ENCODE assay signal across 8 cellular contexts in the genomic region with DNA sequence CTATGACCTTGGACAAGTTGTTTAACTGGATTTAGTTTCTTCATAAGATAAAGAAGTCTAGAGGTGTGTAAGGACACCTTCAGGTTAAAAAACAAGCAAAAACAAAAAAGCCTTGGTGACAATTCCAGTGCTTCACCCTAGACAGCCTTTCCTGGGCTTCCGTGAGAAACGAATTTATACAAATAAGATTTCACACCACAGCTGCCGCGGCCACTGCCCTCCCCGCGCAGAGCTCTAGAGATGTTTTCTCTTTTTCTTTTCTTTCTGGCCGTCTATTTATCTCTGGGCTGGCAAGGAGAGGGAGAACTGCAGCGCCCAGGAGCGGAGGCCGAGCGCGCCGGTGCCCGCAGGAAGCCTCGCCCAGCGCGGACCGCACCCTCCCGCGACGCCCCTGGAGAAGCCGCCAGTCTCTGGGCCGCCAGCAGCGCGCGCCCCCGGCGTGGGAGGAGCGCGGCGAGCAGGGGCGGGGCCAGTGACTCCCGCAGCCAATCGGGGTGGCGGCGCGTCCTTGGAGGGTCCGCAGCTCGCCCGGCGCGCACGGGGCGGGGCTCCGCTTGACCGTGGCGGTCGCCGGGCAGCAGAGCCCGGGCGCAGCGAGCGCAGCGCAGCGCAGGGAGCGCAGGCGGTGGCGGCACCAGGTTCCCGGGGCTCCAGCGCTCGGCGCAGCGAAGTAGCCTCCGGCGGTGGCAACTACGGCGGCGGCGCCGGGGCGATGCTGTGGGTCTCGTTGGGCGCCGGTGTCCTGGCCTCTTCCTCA.
A peak's percentile ranks its signal among the peaks of the same experiment; 100 is the strongest.
DNase-seq lines count a peak whose midpoint lies in the region; ATAC-seq and TF ChIP-seq lines count a peak whose summit lies in the region.

No MANE protein-coding gene starts in this region.

- H3K4me1 ChIP-seq in CD4-positive, CD25-positive, alpha-beta regulatory T cell (ENCODE audit: control insufficient read depth, insufficient read depth, low read length, poor library complexity, severe bottlenecking) = peaks cover 8% of the 10 kb centered on the region
- H3K4me1 ChIP-seq in endodermal cell (ENCODE audit: control insufficient read depth, insufficient read depth, low read length) = no peaks in the 10 kb centered on the region

- H3K4me3 ChIP-seq in CD4-positive, CD25-positive, alpha-beta regulatory T cell (ENCODE audit: low read depth, low read length) = peak overlapping the region; percentile 30
- H3K4me3 ChIP-seq in endodermal cell (ENCODE audit: low read length) = peak overlapping the region; percentile 86

- no peaks in the 10 kb centered on the region for H3K36me3 ChIP-seq in CD4-positive, CD25-positive, alpha-beta regulatory T cell (ENCODE audit: control insufficient read depth, insufficient read depth, low read length)
- no peaks in the 10 kb centered on the region for H3K36me3 ChIP-seq in endodermal cell (ENCODE audit: control insufficient read depth, insufficient read depth, low read length)

- TF ChIP-seq CTCF in endodermal cell (conservative IDR thresholded peaks at IDR 0.05) = no peak

- 0% methylated on average over 9 to 74 of the region's 74 CpGs for WGBS in endodermal cell (ENCODE audit: insufficient coverage in 1 of 2, insufficient read length in 1 of 2), 2 experiments

- ATAC-seq in CD4-positive, CD25-positive, alpha-beta regulatory T cell (ENCODE audit: low read depth in 2 of 2) = peak; percentile 83 to 86
- ATAC-seq in GM19455 (IDR thresholded peaks at IDR 0.05; ENCODE audit: unreplicated experiment) = peak; percentile 97
- peak; percentile 98 for ATAC-seq in HG03565 (IDR thresholded peaks at IDR 0.05; ENCODE audit: unreplicated experiment)

- peaks cover 17% of the 10 kb centered on the region for H3K27me3 ChIP-seq in CD4-positive, CD25-positive, alpha-beta regulatory T cell (ENCODE audit: control insufficient read depth, insufficient read depth, low read length)
- H3K27me3 ChIP-seq in endodermal cell (ENCODE audit: control insufficient read depth, insufficient read depth, low read length, poor library complexity, severe bottlenecking) = peaks cover 63% of the 10 kb centered on the region

- no peak overlapping the region for H3K27ac Mint-ChIP-seq in CD4-positive, CD25-positive, alpha-beta regulatory T cell
- H3K27ac Mint-ChIP-seq in endodermal cell = peak overlapping the region; percentile 23

- H3K9me3 Mint-ChIP-seq in CD4-positive, CD25-positive, alpha-beta regulatory T cell = peaks cover 0 to 6% (median 1%) of the 10 kb centered on the region in 7 donors
- no peaks in the 10 kb centered on the region for H3K9me3 Mint-ChIP-seq in endodermal cell

- H3K27me3 Mint-ChIP-seq in CD4-positive, CD25-positive, alpha-beta regulatory T cell = peaks cover 45% of the 10 kb centered on the region
- H3K27me3 Mint-ChIP-seq in endodermal cell (ENCODE audit: insufficient read depth) = peaks cover 67% of the 10 kb centered on the region

- no peak overlapping the region for H3K27ac ChIP-seq in CD4-positive, CD25-positive, alpha-beta regulatory T cell (ENCODE audit: insufficient read depth, low read length, poor library complexity, severe bottlenecking)
- no peak overlapping the region for H3K27ac ChIP-seq in endodermal cell (ENCODE audit: low read depth, low read length)

- no peaks in the 10 kb centered on the region for H3K36me3 Mint-ChIP-seq in CD4-positive, CD25-positive, alpha-beta regulatory T cell
- no peaks in the 10 kb centered on the region for H3K36me3 Mint-ChIP-seq in endodermal cell (ENCODE audit: low read depth)

- H3K4me1 Mint-ChIP-seq in CD4-positive, CD25-positive, alpha-beta regulatory T cell = peaks cover 3 to 22% (median 6%) of the 10 kb centered on the region in 4 donors
- peaks cover 5% of the 10 kb centered on the region for H3K4me1 Mint-ChIP-seq in endodermal cell

- no peaks in the 10 kb centered on the region for H3K9me3 ChIP-seq in CD4-positive, CD25-positive, alpha-beta regulatory T cell (ENCODE audit: control insufficient read depth in 2 of 2, low read length in 2 of 2)
- no peaks in the 10 kb centered on the region for H3K9me3 ChIP-seq in endodermal cell (ENCODE audit: control insufficient read depth, low read length)

- peak; percentile 24 to 67 (median 32) for DNase-seq in CD4-positive, CD25-positive, alpha-beta regulatory T cell
- peak; percentile 85 for DNase-seq in NCI-H82 treated with DMSO at 0.1 percent for 48 hours (lab: John Stamatoyannopoulos, UW; ENCODE audit: unreplicated experiment)
- peak; percentile 82 for DNase-seq in activated CD8-positive, alpha-beta memory T cell treated with anti-CD3 and anti-CD28 coated beads for 24 hours
- peak; percentile 96 for DNase-seq in endodermal cell
- DNase-seq in mesenteric fat pad (ENCODE audit: low spot score) = peak; percentile 96
- peak; percentile 45 for DNase-seq in stimulated activated CD8-positive, alpha-beta memory T cell treated with anti-CD3 and anti-CD28 coated beads, Interleukin-12 subunit alpha, Interleukin-12 subunit beta, amount 100 ng/mL, for 24 hours (ENCODE audit: extremely low read depth)

- peak overlapping the region; percentile 74 to 86 (median 74) for H3K4me3 Mint-ChIP-seq in CD4-positive, CD25-positive, alpha-beta regulatory T cell
- peak overlapping the region; percentile 64 for H3K4me3 Mint-ChIP-seq in endodermal cell

- H3K9ac ChIP-seq in endodermal cell (ENCODE audit: extremely low read depth, low read length, poor library complexity, severe bottlenecking) = no peak overlapping the region

Comparison
In these comparisons a context has a peak if more than half of its experiments do, and no peak if none do; other contexts are left out.
1. DNase-seq: peak in every context shown above with its lines; median percentile 96 in endodermal cell; 96 in mesenteric fat pad; 85 in NCI-H82 treated with DMSO at 0.1 percent for 48 hours; 82 in activated CD8-positive, alpha-beta memory T cell treated with anti-CD3 and anti-CD28 coated beads for 24 hours; 45 in stimulated activated CD8-positive, alpha-beta memory T cell treated with anti-CD3 and anti-CD28 coated beads, Interleukin-12 subunit alpha, Interleukin-12 subunit beta, amount 100 ng/mL, for 24 hours; 32 in CD4-positive, CD25-positive, alpha-beta regulatory T cell.